9 cellular contexts compared by ENCODE assay signal in genomic region chr10:124693396-124693795, GRCh38. TPM values are rescaled to one million over a fixed set of nuclear protein-coding genes. Genes with fewer than 3 reads are reported as not detected.
DNase-seq lines count a peak whose midpoint lies in the region; ATAC-seq and TF ChIP-seq lines count a peak whose summit lies in the region.
"Had no signal": no experiment of that assay in that cellular context is flagged by ENCODE, and none has a peak within 500 bp of the region (broad histone marks: within the 10 kb centered on the region; RNA-seq: fewer than 3 reads in every experiment).

No MANE protein-coding gene starts in this region.

- no peaks in the 10 kb centered on the region for H3K27me3 ChIP-seq in psoas muscle (ENCODE audit: insufficient read depth in 3 of 3, low read length in 2 of 3)
- H3K27me3 ChIP-seq in PC-3 (ENCODE audit: low read length), result no peaks in the 10 kb centered on the region
- H3K27me3 ChIP-seq: stomach had no signal

- TF ChIP-seq CTCF in psoas muscle (IDR thresholded peaks at IDR 0.05) (no peak), PC-3 (conservative IDR thresholded peaks at IDR 0.05; ENCODE audit: low read depth, low read length) (no peak)

- H3K9me3 ChIP-seq in KOPT-K1 (ENCODE audit: insufficient read depth, low read length, poor library complexity, severe bottlenecking), result no peaks in the 10 kb centered on the region
- no peaks in the 10 kb centered on the region for H3K9me3 ChIP-seq in psoas muscle
- no peaks in the 10 kb centered on the region for H3K9me3 ChIP-seq in PC-3 (ENCODE audit: low read length)
- H3K9me3 ChIP-seq: stomach had no signal

- H3K9ac ChIP-seq in PC-3 (ENCODE audit: low read length), result no peak overlapping the region

- H3K27me3 Mint-ChIP-seq in effector memory CD8-positive, alpha-beta T cell, result no peaks in the 10 kb centered on the region

- no peak overlapping the region for H3K4me2 ChIP-seq in PC-3 (ENCODE audit: low read length)

- H3K4me1 ChIP-seq in psoas muscle (peaks cover 58% of the 10 kb centered on the region), PC-3 (ENCODE audit: insufficient read depth, low read length) (no peaks in the 10 kb centered on the region)

- intact Hi-C loops in psoas muscle (cut with DNase I), result no loop called here
- intact Hi-C loops in PC-3 (cut with micrococcal nuclease), result no loop called here

- CTCF ChIA-PET in PC-3 (lab: Charles Lee), result no interaction called here

- POLR2A ChIA-PET in PC-3 (lab: Charles Lee; ENCODE audit: unreplicated experiment), result no interaction called here

- H3K4me1 Mint-ChIP-seq in effector memory CD8-positive, alpha-beta T cell (ENCODE audit: low read depth in 2 of 2), result peaks cover 73 to 76% of the 10 kb centered on the region in 2 donors

- H3K27ac Mint-ChIP-seq in effector memory CD8-positive, alpha-beta T cell, result peak overlapping the region; percentile 95 to 96

- no peaks in the 10 kb centered on the region for H3K9me2 ChIP-seq in PC-3 (replicated peaks; ENCODE audit: low read length)

- DNase-seq in NCI-H510A (lab: John Stamatoyannopoulos, UW) (peak; percentile 88), psoas muscle (peak in 1 of 2 donors; percentile 75), PC-3 (no peak), NCI-H524 treated with DMSO at 0.1 percent for 48 hours (lab: John Stamatoyannopoulos, UW) (no peak)
- DNase-seq in effector memory CD8-positive, alpha-beta T cell, result no peak
- DNase-seq: stimulated activated CD4-positive, alpha-beta T cell treated with anti-CD3 and anti-CD28 coated beads, Interleukin-15, amount 100 ng/mL, for 24 hours; stomach had no signal

- 27 to 36% (median 29%) methylated on average over 13 of the region's 13 CpGs for WGBS in psoas muscle, 3 donors

- ATAC-seq in effector memory CD8-positive, alpha-beta T cell (replicated peaks), result no peak
- peak; percentile 71 to 91 (median 77) for ATAC-seq in psoas muscle
- no peak for ATAC-seq in HG03442 (IDR thresholded peaks at IDR 0.05; ENCODE audit: unreplicated experiment)
- ATAC-seq in PC-3, result no peak

- H3K4me3 Mint-ChIP-seq in effector memory CD8-positive, alpha-beta T cell, result peak overlapping the region; percentile 70 to 77

- H3K79me2 ChIP-seq in PC-3 (ENCODE audit: low read length), result no peaks in the 10 kb centered on the region

- H3K27ac ChIP-seq in KOPT-K1 (ENCODE audit: low read depth, low read length, poor library complexity, severe bottlenecking) (peak overlapping the region; percentile 89), psoas muscle (peak overlapping the region; percentile 91), PC-3 (ENCODE audit: low read length) (no peak overlapping the region)

- H3K4me3 ChIP-seq in psoas muscle, result peak overlapping the region; percentile 20
- no peak overlapping the region for H3K4me3 ChIP-seq in PC-3 (ENCODE audit: low read length)
- H3K4me3 ChIP-seq: stomach had no signal

- H3K9me3 Mint-ChIP-seq in effector memory CD8-positive, alpha-beta T cell, result no peaks in the 10 kb centered on the region

- no peaks in the 10 kb centered on the region for H4K20me1 ChIP-seq in PC-3 (ENCODE audit: low read length)

- no peaks in the 10 kb centered on the region for H3F3A ChIP-seq in PC-3 (ENCODE audit: low read length, unreplicated experiment)

- peaks cover 70% of the 10 kb centered on the region for H3K36me3 Mint-ChIP-seq in effector memory CD8-positive, alpha-beta T cell (ENCODE audit: insufficient read depth)

- BruUV-seq in PC-3 (replicated peaks; lab: Mats Ljungman, UMichigan), result no TSS peak

- H2AFZ ChIP-seq in PC-3 (ENCODE audit: low read length), result no peak overlapping the region

- H3K36me3 ChIP-seq in KOPT-K1 (ENCODE audit: insufficient read depth, low read length) (peaks cover 44% of the 10 kb centered on the region), psoas muscle (ENCODE audit: insufficient read depth in 1 of 2, low read depth in 1 of 2) (peaks cover 0 to 17% of the 10 kb centered on the region in 2 donors), PC-3 (ENCODE audit: low read depth, low read length) (no peaks in the 10 kb centered on the region)

RNA-seq across cellular contexts. Expression of gene FAM53B, which starts 50.8 kb away (rescaled TPM):
- total RNA-seq in psoas muscle, result 100 to 1,000 TPM in 1 of 4 donors, 10 to 100 TPM in 3; 31.0 to 142 (median 43.1) TPM
- polyA plus RNA-seq in psoas muscle, result 100 to 1,000 TPM in 1 of 3 donors, 10 to 100 TPM in 2; 34.9 to 178 (median 55.8) TPM
- total RNA-seq in PC-3 (2014; rRNA removed), result 16.5 and 19.4 TPM in 2 replicates

Comparison
In these comparisons a context has a peak if more than half of its experiments do, and no peak if none do; other contexts are left out.
1. ATAC-seq: peak in psoas muscle (4 of 4); none in effector memory CD8-positive, alpha-beta T cell (single experiment), HG03442 (single experiment) and PC-3 (single experiment).